Comparison of ENCODE assay signal across 1 cellular context in the genomic region with DNA sequence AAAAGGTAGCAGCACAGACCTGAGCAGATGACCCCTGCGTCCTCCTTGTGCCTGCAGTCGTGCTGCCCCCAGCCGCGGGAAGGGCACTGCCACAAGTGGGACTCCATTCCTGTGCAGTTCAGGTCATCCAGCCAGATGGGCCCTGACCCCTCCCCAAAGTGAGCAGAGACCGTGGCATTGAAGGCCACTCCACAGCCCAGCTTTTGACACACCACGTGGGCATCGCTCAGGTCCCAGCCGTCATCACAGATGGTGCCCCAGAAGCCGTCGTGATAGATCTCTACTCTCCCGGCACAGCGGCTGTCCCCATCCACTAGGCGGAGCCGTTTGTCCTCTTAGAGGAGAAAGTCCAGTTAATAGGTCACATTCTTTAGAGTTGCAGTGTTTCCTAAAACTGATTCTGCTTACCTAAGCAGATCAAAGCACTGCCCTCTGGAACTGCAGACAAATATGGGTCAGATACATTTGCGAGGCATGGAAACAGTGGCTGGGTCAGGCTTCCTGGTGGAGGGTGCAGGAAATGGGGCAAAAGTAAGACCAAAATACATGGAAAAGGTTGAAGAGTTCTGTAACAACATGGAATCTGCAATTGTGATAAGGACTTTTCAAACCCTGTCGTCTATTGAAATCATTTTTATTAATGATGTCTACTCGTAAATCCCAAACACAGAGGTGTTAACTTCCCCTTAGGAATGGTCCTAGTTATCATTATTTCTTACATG.
A peak's percentile ranks its signal among the peaks of the same experiment; 100 is the strongest.
TF ChIP-seq lines count a peak whose summit lies in the region.

No MANE protein-coding gene starts in this region.

TF ChIP-seq in WTC11, 78 proteins besides CTCF, POLR2A, EP300 and RAD21 (continued from another document):
- TF ChIP-seq, protein P1, sequence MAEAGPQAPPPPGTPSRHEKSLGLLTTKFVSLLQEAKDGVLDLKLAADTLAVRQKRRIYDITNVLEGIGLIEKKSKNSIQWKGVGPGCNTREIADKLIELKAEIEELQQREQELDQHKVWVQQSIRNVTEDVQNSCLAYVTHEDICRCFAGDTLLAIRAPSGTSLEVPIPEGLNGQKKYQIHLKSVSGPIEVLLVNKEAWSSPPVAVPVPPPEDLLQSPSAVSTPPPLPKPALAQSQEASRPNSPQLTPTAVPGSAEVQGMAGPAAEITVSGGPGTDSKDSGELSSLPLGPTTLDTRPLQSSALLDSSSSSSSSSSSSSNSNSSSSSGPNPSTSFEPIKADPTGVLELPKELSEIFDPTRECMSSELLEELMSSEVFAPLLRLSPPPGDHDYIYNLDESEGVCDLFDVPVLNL (CRISPR knock-in tag; IDR thresholded peaks at IDR 0.05; ENCODE audit: borderline replicate concordance, low read depth): no peak
- TF ChIP-seq NR3C1 (CRISPR knock-in tag; conservative IDR thresholded peaks at IDR 0.05; ENCODE audit: low read depth) (no peak), FOXK1 (CRISPR knock-in tag; IDR thresholded peaks at IDR 0.05) (no peak), RORB (CRISPR knock-in tag; IDR thresholded peaks at IDR 0.05) (no peak)
- TF ChIP-seq, protein P2, sequence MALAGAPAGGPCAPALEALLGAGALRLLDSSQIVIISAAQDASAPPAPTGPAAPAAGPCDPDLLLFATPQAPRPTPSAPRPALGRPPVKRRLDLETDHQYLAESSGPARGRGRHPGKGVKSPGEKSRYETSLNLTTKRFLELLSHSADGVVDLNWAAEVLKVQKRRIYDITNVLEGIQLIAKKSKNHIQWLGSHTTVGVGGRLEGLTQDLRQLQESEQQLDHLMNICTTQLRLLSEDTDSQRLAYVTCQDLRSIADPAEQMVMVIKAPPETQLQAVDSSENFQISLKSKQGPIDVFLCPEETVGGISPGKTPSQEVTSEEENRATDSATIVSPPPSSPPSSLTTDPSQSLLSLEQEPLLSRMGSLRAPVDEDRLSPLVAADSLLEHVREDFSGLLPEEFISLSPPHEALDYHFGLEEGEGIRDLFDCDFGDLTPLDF (CRISPR knock-in tag; IDR thresholded peaks at IDR 0.05): peak; percentile 54; the same call in 1 of the 2 replicates
